ENCODE assay signal across 14 cellular contexts in the genomic region with DNA sequence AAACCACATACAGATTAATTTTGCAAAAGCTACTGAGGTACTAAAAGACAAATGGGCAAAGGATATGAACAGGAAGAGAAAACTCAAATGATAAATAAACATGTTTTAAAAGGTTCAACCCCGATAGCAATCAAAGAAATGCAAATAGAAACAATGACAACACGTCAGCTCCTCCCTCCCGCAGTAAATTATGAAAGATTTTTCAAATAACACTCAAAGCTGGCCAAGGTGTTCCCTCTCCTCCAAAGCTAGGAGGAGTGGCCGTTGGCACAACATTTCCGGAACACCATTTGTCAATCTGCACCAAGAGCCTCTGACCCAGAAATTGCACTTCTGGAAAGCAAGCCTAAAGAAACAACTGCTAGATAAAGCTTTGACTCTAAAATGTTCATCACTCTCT. TPM values are rescaled to one million over a fixed set of nuclear protein-coding genes. Genes with fewer than 3 reads are reported as not detected.
DNase-seq lines count a peak whose midpoint lies in the region; ATAC-seq and TF ChIP-seq lines count a peak whose summit lies in the region.
"Had no signal": no experiment of that assay in that cellular context is flagged by ENCODE, and none has a peak within 500 bp of the region (broad histone marks: within the 10 kb centered on the region; RNA-seq: fewer than 3 reads in every experiment).

No MANE protein-coding gene starts in this region.

- no peak for TF ChIP-seq EP300 in stomach (IDR thresholded peaks at IDR 0.05)

- H3K36me3 ChIP-seq in SK-N-MC (ENCODE audit: insufficient read depth, low read length) (peaks cover 16% of the 10 kb centered on the region; the same call in 1 of the 2 replicates), stomach (peaks cover 7 to 31% (median 22%) of the 10 kb centered on the region in 4 donors)

- DNase-seq in HL-60 (ENCODE audit: low read depth in 1 of 2, low spot score in 1 of 2) (peak; percentile 54 to 85), SK-N-MC (ENCODE audit: low read depth, low spot score) (no peak), stomach (peak; percentile 39), NCI-H1930 (lab: John Stamatoyannopoulos, UW) (no peak)
- DNase-seq in activated CD4-positive, alpha-beta T cell treated with anti-CD3 and anti-CD28 coated beads, Interleukin-2, amount 50 U/mL, for 48 hours, result no peak
- DNase-seq: activated gamma-delta T cell; effector CD4-positive, alpha-beta T cell; HCEC 1CT; NK-92 treated with Interleukin-12 subunit alpha and Interleukin-12 subunit beta, amount 100 ng/mL, for 24 hours; nucleus accumbens; SK-N-SH had no signal

- WGBS in stomach, 5 donors, result 10 to 25% (median 20%) methylated on average over 5 of the region's 5 CpGs

- H3K9me3 ChIP-seq in SK-N-MC (ENCODE audit: low read depth, low read length) (no peaks in the 10 kb centered on the region), stomach (no peaks in the 10 kb centered on the region)
- H3K9me3 ChIP-seq: SK-N-SH had no signal

- H3K4me1 ChIP-seq in stomach, result peaks cover 13 to 72% (median 46%) of the 10 kb centered on the region in 4 donors

- ATAC-seq in GM21723 (IDR thresholded peaks at IDR 0.05; ENCODE audit: unreplicated experiment), result no peak
- no peak for ATAC-seq in HG03108 (IDR thresholded peaks at IDR 0.05; ENCODE audit: unreplicated experiment)

- TF ChIP-seq POLR2A in stomach (IDR thresholded peaks at IDR 0.05), result no peak

- intact Hi-C loops in stomach (cut with DNase I; ENCODE audit: low total_unique reads), result no loop called here

- H3K27ac ChIP-seq in HL-60 (replicated peaks) (peak overlapping the region; percentile 75), SK-N-MC (peak overlapping the region; percentile 38; the same call in 1 of the 2 replicates), layer of hippocampus (ENCODE audit: low read depth, low read length) (peak overlapping the region; percentile 35), stomach (peak overlapping the region in 3 of 5 donors; percentile 36 to 63 (median 54))

- peak overlapping the region; percentile 20 for H3K9ac ChIP-seq in SK-N-MC (ENCODE audit: insufficient read length)
- H3K9ac ChIP-seq: SK-N-SH had no signal

- H3K27me3 ChIP-seq in HL-60 (ENCODE audit: insufficient read depth, poor library complexity, severe bottlenecking), result no peaks in the 10 kb centered on the region
- no peaks in the 10 kb centered on the region for H3K27me3 ChIP-seq in layer of hippocampus (ENCODE audit: control insufficient read depth, insufficient read depth, low read length)
- no peaks in the 10 kb centered on the region for H3K27me3 ChIP-seq in stomach

- TF ChIP-seq CTCF in HL-60 (IDR thresholded peaks at IDR 0.05; ENCODE audit: insufficient read depth, low read length), result no peak
- TF ChIP-seq CTCF in stomach (IDR thresholded peaks at IDR 0.05), result no peak

- H3K4me3 ChIP-seq in HL-60 (replicated peaks; ENCODE audit: insufficient read depth, low read length), result peak overlapping the region; percentile 12; the same call in 1 of the 2 replicates
- no peak overlapping the region for H3K4me3 ChIP-seq in SK-N-MC
- H3K4me3 ChIP-seq in stomach, result no peak overlapping the region

RNA-seq across cellular contexts. Expression of gene INSR, which starts 28.3 kb away (rescaled TPM):
- total RNA-seq in stomach, result 100 to 1,000 TPM in 2 of 5 donors, 10 to 100 TPM in 3; 50.4 to 513 (median 90.4) TPM
- 1 to 10 TPM; 4.4 to 7.8 (median 6.1) TPM for polyA plus RNA-seq in stomach

Comparison
In these comparisons a context has a peak if more than half of its experiments do, and no peak if none do; other contexts are left out.
1. DNase-seq: peak in HL-60 (2 of 2) and stomach (single experiment); none in SK-N-MC (single experiment), NCI-H1930 (0 of 2) and activated CD4-positive, alpha-beta T cell treated with anti-CD3 and anti-CD28 coated beads, Interleukin-2, amount 50 U/mL, for 48 hours (0 of 2).
2. Peak in every context shown above with its lines, with median percentiles within 50 percentile points of each other: H3K27ac ChIP-seq.